Comparison of ENCODE assay signal across 9 cellular contexts in the genomic region with DNA sequence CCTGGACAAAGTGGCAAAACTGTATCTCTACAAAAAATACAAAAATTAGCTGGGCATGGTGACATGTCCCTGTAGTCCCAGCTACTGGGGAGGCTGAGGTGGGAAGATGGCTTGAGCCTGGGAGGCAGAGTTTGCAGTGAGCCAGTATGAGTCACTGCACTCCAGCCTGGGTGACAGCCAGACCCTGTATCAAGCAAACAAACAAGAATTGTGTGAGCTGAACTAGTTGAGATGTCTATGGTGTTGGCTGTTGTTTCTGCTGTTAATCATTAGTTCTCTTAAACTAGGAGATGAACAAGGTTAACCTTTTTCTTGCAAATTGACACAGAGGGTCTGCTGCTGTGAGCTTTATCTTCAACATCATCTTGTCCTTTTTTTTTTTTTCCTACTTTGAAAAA. TPM values are rescaled to one million over a fixed set of nuclear protein-coding genes. Genes with fewer than 3 reads are reported as not detected.
DNase-seq lines count a peak whose midpoint lies in the region; ATAC-seq, FAIRE-seq and TF ChIP-seq lines count a peak whose summit lies in the region.
"Had no signal": no experiment of that assay in that cellular context is flagged by ENCODE, and none has a peak within 500 bp of the region (broad histone marks: within the 10 kb centered on the region; RNA-seq: fewer than 3 reads in every experiment).

No MANE protein-coding gene starts in this region.

- POLR2A ChIA-PET in T-cell (lab: Charles Lee), result interaction anchor here (0.5 to 1.1 kb wide), 6 partner anchors 9 to 1632 kb away, joined by 3 to 8 read pairs (median 4); no protein-coding TSS in a partner anchor

- H3K4me3 ChIP-seq in fibroblast of villous mesenchyme (ENCODE audit: low read depth, low read length), result no peak overlapping the region
- no peak overlapping the region for H3K4me3 ChIP-seq in kidney (ENCODE audit: low read length in 2 of 2)

- no peaks in the 10 kb centered on the region for H3K36me3 ChIP-seq in kidney (ENCODE audit: control insufficient read depth in 1 of 2, insufficient read depth in 2 of 2, low read length in 2 of 2)

- FAIRE-seq in urothelium cell line (lab: Jason Lieb, UNC), result no peak
- FAIRE-seq in kidney (lab: Jason Lieb, UNC), result no peak
- FAIRE-seq: G401.6 had no signal

- H3K27ac Mint-ChIP-seq in activated naive CD4-positive, alpha-beta T cell treated with anti-CD3 and anti-CD28 coated beads for 36 hours, result peak overlapping the region; percentile 70
- peak overlapping the region; percentile 71 to 80 for H3K27ac Mint-ChIP-seq in T-cell

- H3K36me3 Mint-ChIP-seq in activated naive CD4-positive, alpha-beta T cell treated with anti-CD3 and anti-CD28 coated beads for 36 hours (ENCODE audit: low read depth), result peaks cover 37% of the 10 kb centered on the region
- H3K36me3 Mint-ChIP-seq in T-cell, result peaks cover 51% of the 10 kb centered on the region

- no peak overlapping the region for H3K27ac ChIP-seq in kidney (ENCODE audit: low read depth in 2 of 2, low read length in 2 of 2)

- peak; percentile 42 to 88 (median 60) for ATAC-seq in T-cell (replicated peaks in 1 of 4)
- no peak for ATAC-seq in HG02870 (IDR thresholded peaks at IDR 0.05; ENCODE audit: unreplicated experiment)

- no peak overlapping the region for H3K4me3 Mint-ChIP-seq in activated naive CD4-positive, alpha-beta T cell treated with anti-CD3 and anti-CD28 coated beads for 36 hours
- peak overlapping the region in 2 of 3 donors; percentile 21 to 65 for H3K4me3 Mint-ChIP-seq in T-cell

- no peak for TF ChIP-seq CTCF in fibroblast of villous mesenchyme (IDR thresholded peaks at IDR 0.05; ENCODE audit: insufficient read depth, low read depth, low read length)
- TF ChIP-seq CTCF in kidney (IDR thresholded peaks at IDR 0.05; ENCODE audit: borderline replicate concordance, extremely low read depth, insufficient read depth), result no peak

- no peak overlapping the region for H3K9ac ChIP-seq in kidney (ENCODE audit: low read length in 2 of 2)

- peak; percentile 52 for DNase-seq in activated naive CD4-positive, alpha-beta T cell treated with anti-CD3 and anti-CD28 coated beads for 36 hours
- no peak for DNase-seq in activated naive CD4-positive, alpha-beta T cell (lab: John Stamatoyannopoulos, UW)
- peak in 3 of 34 experiments; percentile 37 to 51 (median 47) for DNase-seq in T-cell
- DNase-seq in fibroblast of villous mesenchyme (ENCODE audit: low read depth), result peak; percentile 67
- DNase-seq in urothelium cell line (ENCODE audit: low spot score), result peak; percentile 30
- DNase-seq in SIG-M5 (lab: John Stamatoyannopoulos, UW), result no peak
- DNase-seq in kidney, result no peak

- peaks cover 14% of the 10 kb centered on the region for H3K9me3 Mint-ChIP-seq in activated naive CD4-positive, alpha-beta T cell treated with anti-CD3 and anti-CD28 coated beads for 36 hours
- H3K9me3 Mint-ChIP-seq in T-cell, result peaks cover 2 to 16% (median 6%) of the 10 kb centered on the region in 3 donors

- no peaks in the 10 kb centered on the region for H3K27me3 Mint-ChIP-seq in activated naive CD4-positive, alpha-beta T cell treated with anti-CD3 and anti-CD28 coated beads for 36 hours (ENCODE audit: low read depth)
- H3K27me3 Mint-ChIP-seq in T-cell, result no peaks in the 10 kb centered on the region

- H3K4me1 Mint-ChIP-seq in activated naive CD4-positive, alpha-beta T cell treated with anti-CD3 and anti-CD28 coated beads for 36 hours (ENCODE audit: low read depth), result peaks cover 81% of the 10 kb centered on the region
- peaks cover 75 to 90% (median 87%) of the 10 kb centered on the region in 3 donors for H3K4me1 Mint-ChIP-seq in T-cell

- CTCF ChIA-PET in activated naive CD4-positive, alpha-beta T cell treated with anti-CD3 and anti-CD28 coated beads for 36 hours (lab: Charles Lee), result interaction anchor here (0.6 to 2.0 kb wide), 7 partner anchors 9 to 593 kb away, joined by 3 to 6 read pairs (median 4); no protein-coding TSS in a partner anchor
- CTCF ChIA-PET in T-cell (lab: Charles Lee), result interaction anchor here (0.6 to 1.2 kb wide), 5 partner anchors 17 to 56 kb away, joined by 3 to 5 read pairs (median 4); partner anchors contain the start of gene RASSF3 (in 1 of the 2)

- no peaks in the 10 kb centered on the region for H3K4me1 ChIP-seq in kidney (ENCODE audit: control insufficient read depth in 1 of 2, insufficient read depth in 1 of 2, low read depth in 1 of 2, low read length in 2 of 2)

- H3K9me3 ChIP-seq in kidney (ENCODE audit: control insufficient read depth in 1 of 2, low read length in 2 of 2), result no peaks in the 10 kb centered on the region

- intact Hi-C loops in activated naive CD4-positive, alpha-beta T cell treated with anti-CD3 and anti-CD28 coated beads for 36 hours (cut with micrococcal nuclease), result no loop called here
- intact Hi-C loops in kidney (cut with DNase I), result no loop called here

RNA-seq across cellular contexts. Expression of gene RASSF3, which starts 23.6 kb away (rescaled TPM):
- total RNA-seq in activated naive CD4-positive, alpha-beta T cell treated with anti-CD3 and anti-CD28 coated beads for 36 hours, result 10 to 100 TPM; 39.4 to 43.8 TPM
- total RNA-seq in T-cell (100 to 1,000 TPM; 113 to 167 (median 149) TPM), fibroblast of villous mesenchyme (20.3 and 31.1 TPM in 2 replicates), kidney (35.6 TPM)
- polyA plus RNA-seq in kidney (ENCODE audit: insufficient read depth, low read depth, low replicate concordance), result 8.2 TPM

Comparison
In these comparisons a context has a peak if more than half of its experiments do, and no peak if none do; other contexts are left out.
1. DNase-seq: peak in activated naive CD4-positive, alpha-beta T cell treated with anti-CD3 and anti-CD28 coated beads for 36 hours (single experiment), fibroblast of villous mesenchyme (single experiment) and urothelium cell line (single experiment); none in activated naive CD4-positive, alpha-beta T cell (0 of 4), SIG-M5 (single experiment) and kidney (single experiment).